ENCODE assay signal across 12 cellular contexts in genomic region chr1:8152731-8153702, GRCh38.
DNase-seq lines count a peak whose midpoint lies in the region; ATAC-seq and TF ChIP-seq lines count a peak whose summit lies in the region.
"Had no signal": no experiment of that assay in that cellular context is flagged by ENCODE, and none has a peak within 500 bp of the region (broad histone marks: within the 10 kb centered on the region; RNA-seq: fewer than 3 reads in every experiment).

No MANE protein-coding gene starts in this region.

- TF ChIP-seq POLR2A in testis (IDR thresholded peaks at IDR 0.05) = no peak

- no peaks in the 10 kb centered on the region for H4K20me1 ChIP-seq in osteoblast (ENCODE audit: insufficient read depth, low read length)

- H3K4me1 ChIP-seq in testis = no peaks in the 10 kb centered on the region
- no peaks in the 10 kb centered on the region for H3K4me1 ChIP-seq in osteoblast (ENCODE audit: insufficient read depth, low read length)
- H3K4me1 ChIP-seq in ascending aorta = no peaks in the 10 kb centered on the region
- H3K4me1 ChIP-seq: pancreas had no signal

- no peak for TF ChIP-seq CTCF in testis (IDR thresholded peaks at IDR 0.05)
- TF ChIP-seq CTCF in osteoblast (IDR thresholded peaks at IDR 0.05; ENCODE audit: extremely low read depth, low read depth, low read length) = no peak
- TF ChIP-seq CTCF in ascending aorta (IDR thresholded peaks at IDR 0.05) = no peak

- H3K4me3 ChIP-seq in testis (no peak overlapping the region), osteoblast (ENCODE audit: insufficient read depth, low read length) (no peak overlapping the region), ascending aorta (no peak overlapping the region)
- H3K4me3 ChIP-seq: pancreas had no signal

- no peaks in the 10 kb centered on the region for H3K79me2 ChIP-seq in osteoblast (ENCODE audit: insufficient read depth, low read length)

- peaks cover 58% of the 10 kb centered on the region for H3K4me1 Mint-ChIP-seq in activated T-cell treated with anti-CD3 and anti-CD28 coated beads, Interleukin-2, amount 50 U/mL, for 72 hours (ENCODE audit: low read depth)

- intact Hi-C loops in testis (cut with DNase I; ENCODE audit: low total_unique reads) = no loop called here
- intact Hi-C loops in ascending aorta (cut with DNase I) = no loop called here

- H3K36me3 ChIP-seq in testis (ENCODE audit: low read depth, missing control alignments) (no peaks in the 10 kb centered on the region), osteoblast (ENCODE audit: insufficient read depth, low read length) (no peaks in the 10 kb centered on the region), ascending aorta (no peaks in the 10 kb centered on the region)
- H3K36me3 ChIP-seq: pancreas had no signal

- peak; percentile 86 to 88 for ATAC-seq in activated T-cell treated with anti-CD3 and anti-CD28 coated beads, Interleukin-2, amount 50 U/mL, for 72 hours (replicated peaks in 1 of 2)
- ATAC-seq: pancreas had no signal

- no peak overlapping the region for H3K4me2 ChIP-seq in osteoblast (ENCODE audit: insufficient read depth, low read length)

- H3K4me3 Mint-ChIP-seq in activated T-cell treated with anti-CD3 and anti-CD28 coated beads, Interleukin-2, amount 50 U/mL, for 72 hours = peak overlapping the region; percentile 76 to 83

- peak overlapping the region; percentile 92 for H3K27ac Mint-ChIP-seq in activated T-cell treated with anti-CD3 and anti-CD28 coated beads, Interleukin-2, amount 50 U/mL, for 72 hours

- H3K36me3 Mint-ChIP-seq in activated T-cell treated with anti-CD3 and anti-CD28 coated beads, Interleukin-2, amount 50 U/mL, for 72 hours (ENCODE audit: insufficient read depth in 2 of 2) = peaks cover 2 to 9% of the 10 kb centered on the region in 2 donors

- peaks cover 40% of the 10 kb centered on the region for H3K27me3 Mint-ChIP-seq in activated T-cell treated with anti-CD3 and anti-CD28 coated beads, Interleukin-2, amount 50 U/mL, for 72 hours (ENCODE audit: low read depth)

- WGBS in testis, 2 donors = 65 to 78% methylated on average over 18 to 19 of the region's 19 CpGs

- H3K27me3 ChIP-seq in testis (no peaks in the 10 kb centered on the region), osteoblast (ENCODE audit: insufficient read depth, low read length) (no peaks in the 10 kb centered on the region), ascending aorta (no peaks in the 10 kb centered on the region)
- H3K27me3 ChIP-seq: pancreas had no signal

- DNase-seq in activated CD4-positive, alpha-beta T cell treated with anti-CD3 and anti-CD28 coated beads for 1 hour = peak; percentile 22
- no peak for DNase-seq in activated CD4-positive, alpha-beta T cell treated with anti-CD3 and anti-CD28 coated beads, Interleukin-2, amount 50 U/mL, for 4 hours
- peak; percentile 59 to 66 for DNase-seq in activated T-cell treated with anti-CD3 and anti-CD28 coated beads, Interleukin-2, amount 50 U/mL, for 72 hours
- DNase-seq in left kidney (ENCODE audit: low read depth, low spot score) (peak; percentile 15), testis (peak; percentile 78), osteoblast (ENCODE audit: insufficient read length, low spot score, missing footprints) (no peak), NCI-H524 (lab: John Stamatoyannopoulos, UW) (no peak), ascending aorta (ENCODE audit: low spot score in 2 of 2) (no peak)
- DNase-seq: kidney glomerular epithelial cell, NCI-H1694 treated with DMSO at 0.1 percent for 48 hours, pancreas, SHP77 treated with DMSO at 0.1 percent for 48 hours had no signal

- peaks cover 2 to 3% of the 10 kb centered on the region in 2 donors for H3K9me3 Mint-ChIP-seq in activated T-cell treated with anti-CD3 and anti-CD28 coated beads, Interleukin-2, amount 50 U/mL, for 72 hours

- H3K27ac ChIP-seq in testis (no peak overlapping the region), osteoblast (ENCODE audit: low read depth, low read length) (no peak overlapping the region), ascending aorta (no peak overlapping the region)

- H3K9me3 ChIP-seq in testis (no peaks in the 10 kb centered on the region), osteoblast (ENCODE audit: low read depth, low read length) (no peaks in the 10 kb centered on the region), ascending aorta (no peaks in the 10 kb centered on the region)
- H3K9me3 ChIP-seq: pancreas had no signal

- H2AFZ ChIP-seq in osteoblast (ENCODE audit: low read length) = no peak overlapping the region

Comparison
In these comparisons a context has a peak if more than half of its experiments do, and no peak if none do; other contexts are left out.
1. DNase-seq: peak in activated CD4-positive, alpha-beta T cell treated with anti-CD3 and anti-CD28 coated beads for 1 hour (single experiment), activated T-cell treated with anti-CD3 and anti-CD28 coated beads, Interleukin-2, amount 50 U/mL, for 72 hours (2 of 2), left kidney (single experiment) and testis (single experiment); none in activated CD4-positive, alpha-beta T cell treated with anti-CD3 and anti-CD28 coated beads, Interleukin-2, amount 50 U/mL, for 4 hours (0 of 2), osteoblast (single experiment), NCI-H524 (0 of 2) and ascending aorta (0 of 2).